ENCODE assay signal across 36 cellular contexts in genomic region chr6:52232990-52233389, GRCh38. TPM values are rescaled to one million over a fixed set of nuclear protein-coding genes. Genes with fewer than 3 reads are reported as not detected.
"Had no signal": no experiment of that assay in that cellular context is flagged by ENCODE, and none has a peak within 500 bp of the region (broad histone marks: within the 10 kb centered on the region; RNA-seq: fewer than 3 reads in every experiment).

No MANE protein-coding gene starts in this region.

- H3K27ac ChIP-seq: ascending aorta, cardiac muscle cell, VCaP had no signal

- H3K4me1 Mint-ChIP-seq: activated B cell treated with CpG ODN at 0.5 μM for 24 hours had no signal

- H3K36me3 ChIP-seq: ascending aorta, cardiac muscle cell had no signal

- H3K4me3 ChIP-seq: ascending aorta, cardiac muscle cell had no signal

- ATAC-seq: activated CD8-positive, alpha-beta T cell treated with anti-CD3 and anti-CD28 coated beads for 36 hours; activated naive CD4-positive, alpha-beta T cell treated with anti-CD3 and anti-CD28 coated beads, Interleukin-2, amount 50 U/mL, for 72 hours; activated T-cell treated with anti-CD3 and anti-CD28 coated beads, Interleukin-2, amount 50 U/mL, for 4 hours; activated T-cell treated with anti-CD3 and anti-CD28 coated beads, Interleukin-2, amount 50 U/mL, for 72 hours; activated T-helper 17 cell treated with anti-CD3 and anti-CD28 coated beads, Interleukin-2, amount 50 U/mL, for 72 hours had no signal

- H3K9me3 Mint-ChIP-seq: activated B cell treated with CpG ODN at 0.5 μM for 24 hours; activated CD4-positive, alpha-beta memory T cell treated with anti-CD3 and anti-CD28 coated beads for 36 hours; activated CD4-positive, alpha-beta T cell treated with anti-CD3 and anti-CD28 coated beads, Interleukin-2, amount 10 ng/mL, durations not matched to agents 24 days and 14 days; activated CD8-positive, alpha-beta T cell treated with anti-CD3 and anti-CD28 coated beads for 36 hours; activated naive CD4-positive, alpha-beta T cell treated with anti-CD3 and anti-CD28 coated beads for 36 hours; activated naive CD4-positive, alpha-beta T cell treated with anti-CD3 and anti-CD28 coated beads, Interleukin-2, amount 50 U/mL, for 72 hours; activated naive CD8-positive, alpha-beta T cell treated with anti-CD3 and anti-CD28 coated beads for 36 hours; activated T-cell treated with anti-CD3 and anti-CD28 coated beads, Interleukin-2, amount 50 U/mL, for 4 hours; activated T-cell treated with anti-CD3 and anti-CD28 coated beads, Interleukin-2, amount 50 U/mL, for 72 hours; activated T-helper 1 cell treated with anti-CD3 and anti-CD28 coated beads, Interleukin-12 subunit alpha, Interleukin-12 subunit beta, Interleukin-2, Interleukin-4 antibody, amounts not matched to agents 30 ng/mL and 10 ng/mL and 1 ng/mL, durations not matched to agents 14 hours and 24 hours and 36 hours; activated T-helper 17 cell treated with anti-CD3 and anti-CD28 coated beads, Interleukin-2, amount 50 U/mL, for 72 hours; brain; central memory CD8-positive, alpha-beta T cell; T-helper 1 cell treated with Interleukin-12 subunit alpha and Interleukin-12 subunit beta and Interleukin-4 antibody, amounts not matched to agents 30 μg/mL and 1 μg/mL, for 36 hours; T-helper 2 cell treated with Interferon-gamma antibody and Interleukin-4, amounts not matched to agents 5 μg/mL and 100 μg/mL, for 36 hours had no signal

- H3K27me3 ChIP-seq: ascending aorta had no signal

- FAIRE-seq: bronchial epithelial cell had no signal

- H3K36me3 Mint-ChIP-seq: activated CD4-positive, alpha-beta memory T cell treated with anti-CD3 and anti-CD28 coated beads for 36 hours; activated naive CD4-positive, alpha-beta T cell treated with anti-CD3 and anti-CD28 coated beads, Interleukin-2, amount 50 U/mL, for 72 hours; activated naive CD8-positive, alpha-beta T cell treated with anti-CD3 and anti-CD28 coated beads for 36 hours; brain had no signal

- DNase-seq: activated B cell treated with CpG ODN at 0.5 μM for 24 hours; activated CD4-positive, alpha-beta memory T cell treated with anti-CD3 and anti-CD28 coated beads for 36 hours; activated CD4-positive, alpha-beta T cell treated with anti-CD3 and anti-CD28 coated beads for 4 hours; activated CD4-positive, alpha-beta T cell treated with anti-CD3 and anti-CD28 coated beads, Interleukin-2, amount 10 ng/mL, durations not matched to agents 24 days and 14 days; activated CD4-positive, alpha-beta T cell treated with anti-CD3 and anti-CD28 coated beads, Interleukin-2, amount 50 U/mL, for 1 hour; activated CD4-positive, alpha-beta T cell treated with anti-CD3 and anti-CD28 coated beads, Interleukin-2, amount 50 U/mL, for 4 hours; activated CD4-positive, CD25-positive, alpha-beta regulatory T cell treated with anti-CD3 and anti-CD28 coated beads, Interleukin-2, amount 50 U/mL, for 72 hours; activated CD8-positive, alpha-beta memory T cell treated with anti-CD3 and anti-CD28 coated beads, Interleukin-2, amount 50 U/mL, for 4 hours; activated CD8-positive, alpha-beta T cell treated with anti-CD3 and anti-CD28 coated beads for 36 hours; activated effector memory CD4-positive, alpha-beta T cell treated with anti-CD3 and anti-CD28 coated beads, Interleukin-2, amount 50 U/mL, for 16 hours; activated gamma-delta T cell treated with Interleukin-2 at 50 U/mL for 16 hours; activated naive CD4-positive, alpha-beta T cell; activated naive CD4-positive, alpha-beta T cell treated with anti-CD3 and anti-CD28 coated beads for 36 hours; activated naive CD4-positive, alpha-beta T cell treated with anti-CD3 and anti-CD28 coated beads, Interleukin-2, amount 50 U/mL, for 16 hours; activated naive CD8-positive, alpha-beta T cell treated with anti-CD3 and anti-CD28 coated beads for 36 hours; activated T-cell treated with anti-CD3 and anti-CD28 coated beads for 4 hours; activated T-cell treated with anti-CD3 and anti-CD28 coated beads, Interleukin-2, amount 50 U/mL, for 1 hour; activated T-cell treated with anti-CD3 and anti-CD28 coated beads, Interleukin-2, amount 50 U/mL, for 4 hours; activated T-cell treated with anti-CD3 and anti-CD28 coated beads, Interleukin-2, amount 50 U/mL, for 72 hours; anterior cingulate cortex; cerebellar nuclear complex; T-helper 2 cell; T-helper 9 cell had no signal

- H3K4me1 ChIP-seq: ascending aorta had no signal

- H3K4me3 Mint-ChIP-seq: activated B cell treated with CpG ODN at 0.5 μM for 24 hours; activated CD4-positive, alpha-beta memory T cell treated with anti-CD3 and anti-CD28 coated beads for 36 hours; activated CD4-positive, alpha-beta T cell treated with anti-CD3 and anti-CD28 coated beads, Interleukin-2, amount 10 ng/mL, durations not matched to agents 24 days and 14 days; activated CD8-positive, alpha-beta T cell treated with anti-CD3 and anti-CD28 coated beads for 36 hours; activated naive CD4-positive, alpha-beta T cell treated with anti-CD3 and anti-CD28 coated beads for 36 hours; activated naive CD8-positive, alpha-beta T cell treated with anti-CD3 and anti-CD28 coated beads for 36 hours; activated T-cell treated with anti-CD3 and anti-CD28 coated beads, Interleukin-2, amount 50 U/mL, for 4 hours; activated T-cell treated with anti-CD3 and anti-CD28 coated beads, Interleukin-2, amount 50 U/mL, for 72 hours; activated T-helper 1 cell treated with anti-CD3 and anti-CD28 coated beads, Interleukin-12 subunit alpha, Interleukin-12 subunit beta, Interleukin-2, Interleukin-4 antibody, amounts not matched to agents 30 ng/mL and 10 ng/mL and 1 ng/mL, durations not matched to agents 14 hours and 24 hours and 36 hours; brain; central memory CD8-positive, alpha-beta T cell; T-helper 1 cell treated with Interleukin-12 subunit alpha and Interleukin-12 subunit beta and Interleukin-4 antibody, amounts not matched to agents 30 μg/mL and 1 μg/mL, for 36 hours; T-helper 2 cell treated with Interferon-gamma antibody and Interleukin-4, amounts not matched to agents 5 μg/mL and 100 μg/mL, for 36 hours had no signal

- H3K27ac Mint-ChIP-seq: activated B cell treated with CpG ODN at 0.5 μM for 24 hours; activated CD4-positive, alpha-beta memory T cell treated with anti-CD3 and anti-CD28 coated beads for 36 hours; activated CD4-positive, alpha-beta T cell treated with anti-CD3 and anti-CD28 coated beads, Interleukin-2, amount 10 ng/mL, durations not matched to agents 24 days and 14 days; activated CD8-positive, alpha-beta T cell treated with anti-CD3 and anti-CD28 coated beads for 36 hours; activated naive CD4-positive, alpha-beta T cell treated with anti-CD3 and anti-CD28 coated beads for 36 hours; activated naive CD4-positive, alpha-beta T cell treated with anti-CD3 and anti-CD28 coated beads, Interleukin-2, amount 50 U/mL, for 72 hours; activated naive CD8-positive, alpha-beta T cell treated with anti-CD3 and anti-CD28 coated beads for 36 hours; activated T-cell treated with anti-CD3 and anti-CD28 coated beads, Interleukin-2, amount 50 U/mL, for 72 hours; activated T-helper 1 cell treated with anti-CD3 and anti-CD28 coated beads, Interleukin-12 subunit alpha, Interleukin-12 subunit beta, Interleukin-2, Interleukin-4 antibody, amounts not matched to agents 30 ng/mL and 10 ng/mL and 1 ng/mL, durations not matched to agents 14 hours and 24 hours and 36 hours; activated T-helper 17 cell treated with anti-CD3 and anti-CD28 coated beads, Interleukin-2, amount 50 U/mL, for 72 hours; brain; T-helper 1 cell treated with Interleukin-12 subunit alpha and Interleukin-12 subunit beta and Interleukin-4 antibody, amounts not matched to agents 30 μg/mL and 1 μg/mL, for 36 hours; T-helper 2 cell treated with Interferon-gamma antibody and Interleukin-4, amounts not matched to agents 5 μg/mL and 100 μg/mL, for 36 hours had no signal

- H3K9me3 ChIP-seq: ascending aorta had no signal

RNA-seq across cellular contexts. Expression of gene IL17F, which starts 11.3 kb away (rescaled TPM):
- total RNA-seq: activated B cell treated with CpG ODN at 0.5 μM for 24 hours; activated CD4-positive, alpha-beta T cell treated with anti-CD3 and anti-CD28 coated beads, Interleukin-2, amount 10 ng/mL, durations not matched to agents 24 days and 14 days; activated naive CD8-positive, alpha-beta T cell treated with anti-CD3 and anti-CD28 coated beads for 36 hours; activated T-helper 1 cell treated with anti-CD3 and anti-CD28 coated beads, Interleukin-12 subunit alpha, Interleukin-12 subunit beta, Interleukin-2, Interleukin-4 antibody, amounts not matched to agents 30 ng/mL and 10 ng/mL and 1 ng/mL, durations not matched to agents 14 hours and 24 hours and 36 hours; ascending aorta; bronchial epithelial cell; cardiac muscle cell; chondrocyte had no signal
- polyA plus RNA-seq: adipose tissue, cardiac muscle cell had no signal

RNA-seq across cellular contexts. Expression of gene IL17A, which starts 46.8 kb away (rescaled TPM):
- total RNA-seq: activated B cell treated with CpG ODN at 0.5 μM for 24 hours; activated CD4-positive, alpha-beta T cell treated with anti-CD3 and anti-CD28 coated beads, Interleukin-2, amount 10 ng/mL, durations not matched to agents 24 days and 14 days; activated CD8-positive, alpha-beta T cell treated with anti-CD3 and anti-CD28 coated beads for 36 hours; activated naive CD8-positive, alpha-beta T cell treated with anti-CD3 and anti-CD28 coated beads for 36 hours; activated T-helper 1 cell treated with anti-CD3 and anti-CD28 coated beads, Interleukin-12 subunit alpha, Interleukin-12 subunit beta, Interleukin-2, Interleukin-4 antibody, amounts not matched to agents 30 ng/mL and 10 ng/mL and 1 ng/mL, durations not matched to agents 14 hours and 24 hours and 36 hours; ascending aorta; bronchial epithelial cell; cardiac muscle cell; chondrocyte had no signal
- polyA plus RNA-seq: adipose tissue, cardiac muscle cell had no signal
